1 cellular context compared by ENCODE assay signal in the genomic region with DNA sequence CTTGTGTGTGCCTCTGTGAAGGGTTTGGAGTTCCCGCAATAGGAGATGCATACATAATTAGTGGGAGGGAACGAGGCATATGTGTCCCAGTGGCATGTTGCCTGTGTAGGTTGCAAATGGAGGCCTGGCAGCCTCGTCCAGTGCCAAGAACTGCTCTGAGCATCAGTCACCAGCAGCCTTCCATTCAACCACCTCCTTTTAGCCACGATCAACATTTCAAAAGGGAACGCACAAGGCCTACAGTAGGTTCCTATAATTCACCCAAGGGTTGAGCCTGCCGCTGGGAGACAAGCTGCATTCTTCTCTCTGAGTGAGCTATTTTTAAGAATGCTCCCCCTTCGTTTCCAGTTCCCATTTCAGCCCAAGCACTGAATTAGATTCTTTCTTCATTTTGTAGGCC.
TF ChIP-seq lines count a peak whose summit lies in the region.

No MANE protein-coding gene starts in this region.

TF ChIP-seq in H1, 55 proteins besides CTCF, POLR2A, EP300 and RAD21:
- TF ChIP-seq ASH2L (IDR thresholded peaks at IDR 0.05; ENCODE audit: low read length) = no peak
- no peak for TF ChIP-seq EZH2 (IDR thresholded peaks at IDR 0.05; ENCODE audit: low read depth, low read length, severe bottlenecking)
- TF ChIP-seq, protein P1, sequence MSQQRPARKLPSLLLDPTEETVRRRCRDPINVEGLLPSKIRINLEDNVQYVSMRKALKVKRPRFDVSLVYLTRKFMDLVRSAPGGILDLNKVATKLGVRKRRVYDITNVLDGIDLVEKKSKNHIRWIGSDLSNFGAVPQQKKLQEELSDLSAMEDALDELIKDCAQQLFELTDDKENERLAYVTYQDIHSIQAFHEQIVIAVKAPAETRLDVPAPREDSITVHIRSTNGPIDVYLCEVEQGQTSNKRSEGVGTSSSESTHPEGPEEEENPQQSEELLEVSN (IDR thresholded peaks at IDR 0.05) = 0 out of 2 replicates have a peak, but pooled peaks have one; percentile 18
- TF ChIP-seq YY1 (IDR thresholded peaks at IDR 0.05; ENCODE audit: low read depth, low read length) = peak; percentile 55; the same call in 1 of the 2 replicates
